Comparison of ENCODE assay signal across 35 cellular contexts in the genomic region with DNA sequence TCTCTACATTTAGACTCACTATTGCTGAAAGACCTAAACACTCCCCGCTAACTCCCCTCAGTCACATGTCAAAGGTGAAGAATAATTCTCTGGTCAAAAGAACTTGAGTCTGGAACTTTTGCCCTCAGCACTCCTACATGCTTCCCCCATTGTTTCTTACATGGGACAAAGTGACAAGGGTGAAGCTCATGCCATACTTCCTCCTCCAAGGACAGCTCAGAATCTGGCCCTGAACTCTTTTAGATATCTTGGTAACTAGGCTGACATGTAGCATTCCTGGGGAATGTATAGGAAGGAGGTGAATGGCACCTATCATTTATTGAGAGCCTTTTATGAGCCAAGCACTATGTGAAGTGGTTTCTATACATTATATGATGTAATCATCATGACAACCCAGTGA.
"Had no signal": no experiment of that assay in that cellular context is flagged by ENCODE, and none has a peak within 500 bp of the region (broad histone marks: within the 10 kb centered on the region; RNA-seq: fewer than 3 reads in every experiment).

No MANE protein-coding gene starts in this region.

- H3K27me3 ChIP-seq: ascending aorta, cardiac muscle cell had no signal

- H3K27ac ChIP-seq: ascending aorta, cardiac muscle cell, VCaP had no signal

- H3K9me3 ChIP-seq: ascending aorta had no signal

- ATAC-seq: activated CD8-positive, alpha-beta T cell treated with anti-CD3 and anti-CD28 coated beads for 36 hours; activated naive CD8-positive, alpha-beta T cell treated with anti-CD3 and anti-CD28 coated beads, Interleukin-2, amount 50 U/mL, for 24 hours had no signal

- H3K9me3 Mint-ChIP-seq: activated T-cell treated with anti-CD3 and anti-CD28 coated beads, Interleukin-2, amount 50 U/mL, for 24 hours; activated T-helper 2 cell treated with anti-CD3 and anti-CD28 coated beads, Interferon-gamma antibody, Interleukin-2, Interleukin-4, amounts not matched to agents 10 μg/mL and 5 μg/mL and 100 μg/mL, durations not matched to agents 14 hours and 24 hours and 36 hours; central memory CD8-positive, alpha-beta T cell had no signal

- H3K4me1 Mint-ChIP-seq: activated B cell treated with CpG ODN at 0.5 μM for 24 hours; activated CD4-positive, alpha-beta T cell treated with anti-CD3 and anti-CD28 coated beads, Interleukin-2, amount 10 ng/mL, durations not matched to agents 24 days and 14 days; activated naive CD4-positive, alpha-beta T cell treated with anti-CD3 and anti-CD28 coated beads, Interleukin-2, amount 10 ng/mL, durations not matched to agents 7 days and 5 days; activated naive CD4-positive, alpha-beta T cell treated with anti-CD3 and anti-CD28 coated beads, Interleukin-2, amount 50 U/mL, for 24 hours; activated naive CD8-positive, alpha-beta T cell treated with anti-CD3 and anti-CD28 coated beads, Interleukin-2, amount 10 ng/mL, durations not matched to agents 7 days and 5 days; activated naive CD8-positive, alpha-beta T cell treated with anti-CD3 and anti-CD28 coated beads, Interleukin-2, amount 50 U/mL, for 24 hours; central memory CD8-positive, alpha-beta T cell had no signal

- H3K4me3 ChIP-seq: ascending aorta, cardiac muscle cell had no signal

- H3K27me3 Mint-ChIP-seq: activated B cell treated with CpG ODN at 0.5 μM for 24 hours, brain had no signal

- H3K36me3 Mint-ChIP-seq: activated naive CD4-positive, alpha-beta T cell treated with anti-CD3 and anti-CD28 coated beads, Interleukin-2, amount 10 ng/mL, durations not matched to agents 7 days and 5 days; activated naive CD4-positive, alpha-beta T cell treated with anti-CD3 and anti-CD28 coated beads, Interleukin-2, amount 50 U/mL, for 24 hours; activated naive CD8-positive, alpha-beta T cell treated with anti-CD3 and anti-CD28 coated beads, Interleukin-2, amount 10 ng/mL, durations not matched to agents 7 days and 5 days had no signal

- DNase-seq: activated B cell treated with CpG ODN at 0.5 μM for 24 hours; activated CD4-positive, alpha-beta memory T cell treated with anti-CD3 and anti-CD28 coated beads for 36 hours; activated CD4-positive, alpha-beta T cell treated with anti-CD3 and anti-CD28 coated beads for 4 hours; activated CD4-positive, alpha-beta T cell treated with anti-CD3 and anti-CD28 coated beads, Interleukin-2, amount 10 ng/mL, durations not matched to agents 24 days and 14 days; activated CD4-positive, alpha-beta T cell treated with anti-CD3 and anti-CD28 coated beads, Interleukin-2, amount 50 U/mL, for 1 hour; activated CD4-positive, alpha-beta T cell treated with anti-CD3 and anti-CD28 coated beads, Interleukin-2, amount 50 U/mL, for 4 hours; activated CD4-positive, CD25-positive, alpha-beta regulatory T cell treated with anti-CD3 and anti-CD28 coated beads, Interleukin-2, amount 50 U/mL, for 72 hours; activated CD8-positive, alpha-beta memory T cell treated with anti-CD3 and anti-CD28 coated beads, Interleukin-2, amount 50 U/mL, for 48 hours; activated CD8-positive, alpha-beta T cell treated with anti-CD3 and anti-CD28 coated beads for 36 hours; activated effector memory CD4-positive, alpha-beta T cell treated with Interleukin-2 at 50 U/mL for 16 hours; activated gamma-delta T cell; activated naive CD4-positive, alpha-beta T cell treated with anti-CD3 and anti-CD28 coated beads, Interleukin-2, amount 10 ng/mL, durations not matched to agents 7 days and 5 days; activated naive CD4-positive, alpha-beta T cell treated with Interleukin-2 at 50 U/mL for 16 hours; activated naive CD8-positive, alpha-beta T cell treated with anti-CD3 and anti-CD28 coated beads, Interleukin-2, amount 10 ng/mL, durations not matched to agents 7 days and 5 days; activated naive CD8-positive, alpha-beta T cell treated with anti-CD3 and anti-CD28 coated beads, Interleukin-2, amount 50 U/mL, for 24 hours; activated T-cell treated with anti-CD3 and anti-CD28 coated beads, Interleukin-2, amount 50 U/mL, for 24 hours; activated T-cell treated with anti-CD3 and anti-CD28 coated beads, Interleukin-2, amount 50 U/mL, for 48 hours; amygdala; anterior cingulate cortex; caudate nucleus; T-helper 1 cell; T-helper 2 cell; T-helper 9 cell had no signal

- FAIRE-seq: bronchial epithelial cell, TTC549 had no signal

- H3K4me1 ChIP-seq: ascending aorta had no signal

- H3K4me3 Mint-ChIP-seq: activated B cell treated with CpG ODN at 0.5 μM for 24 hours; activated CD4-positive, alpha-beta memory T cell treated with anti-CD3 and anti-CD28 coated beads for 36 hours; activated CD4-positive, alpha-beta T cell treated with anti-CD3 and anti-CD28 coated beads, Interleukin-2, amount 10 ng/mL, durations not matched to agents 24 days and 14 days; activated CD8-positive, alpha-beta T cell treated with anti-CD3 and anti-CD28 coated beads for 36 hours; activated naive CD4-positive, alpha-beta T cell treated with anti-CD3 and anti-CD28 coated beads, Interleukin-2, amount 10 ng/mL, durations not matched to agents 7 days and 5 days; activated naive CD4-positive, alpha-beta T cell treated with anti-CD3 and anti-CD28 coated beads, Interleukin-2, amount 50 U/mL, for 24 hours; activated naive CD8-positive, alpha-beta T cell; activated naive CD8-positive, alpha-beta T cell treated with anti-CD3 and anti-CD28 coated beads, Interleukin-2, amount 10 ng/mL, durations not matched to agents 7 days and 5 days; activated naive CD8-positive, alpha-beta T cell treated with anti-CD3 and anti-CD28 coated beads, Interleukin-2, amount 50 U/mL, for 24 hours; activated T-cell treated with anti-CD3 and anti-CD28 coated beads, Interleukin-2, amount 50 U/mL, for 24 hours; brain; central memory CD8-positive, alpha-beta T cell; T-helper 1 cell treated with Interleukin-12 subunit alpha and Interleukin-12 subunit beta and Interleukin-4 antibody, amounts not matched to agents 30 μg/mL and 1 μg/mL, for 36 hours; T-helper 2 cell treated with Interferon-gamma antibody and Interleukin-4, amounts not matched to agents 5 μg/mL and 100 μg/mL, for 36 hours had no signal

- H3K27ac Mint-ChIP-seq: activated B cell treated with CpG ODN at 0.5 μM for 24 hours; activated CD4-positive, alpha-beta memory T cell treated with anti-CD3 and anti-CD28 coated beads for 36 hours; activated CD4-positive, alpha-beta T cell treated with anti-CD3 and anti-CD28 coated beads, Interleukin-2, amount 10 ng/mL, durations not matched to agents 24 days and 14 days; activated CD8-positive, alpha-beta T cell treated with anti-CD3 and anti-CD28 coated beads for 36 hours; activated naive CD4-positive, alpha-beta T cell treated with anti-CD3 and anti-CD28 coated beads, Interleukin-2, amount 10 ng/mL, durations not matched to agents 7 days and 5 days; activated naive CD4-positive, alpha-beta T cell treated with anti-CD3 and anti-CD28 coated beads, Interleukin-2, amount 50 U/mL, for 24 hours; activated naive CD8-positive, alpha-beta T cell; activated naive CD8-positive, alpha-beta T cell treated with anti-CD3 and anti-CD28 coated beads, Interleukin-2, amount 10 ng/mL, durations not matched to agents 7 days and 5 days; activated naive CD8-positive, alpha-beta T cell treated with anti-CD3 and anti-CD28 coated beads, Interleukin-2, amount 50 U/mL, for 24 hours; activated T-cell treated with anti-CD3 and anti-CD28 coated beads, Interleukin-2, amount 50 U/mL, for 24 hours; activated T-helper 2 cell treated with anti-CD3 and anti-CD28 coated beads, Interferon-gamma antibody, Interleukin-2, Interleukin-4, amounts not matched to agents 10 μg/mL and 5 μg/mL and 100 μg/mL, durations not matched to agents 14 hours and 24 hours and 36 hours; T-helper 1 cell treated with Interleukin-12 subunit alpha and Interleukin-12 subunit beta and Interleukin-4 antibody, amounts not matched to agents 30 μg/mL and 1 μg/mL, for 36 hours; T-helper 2 cell treated with Interferon-gamma antibody and Interleukin-4, amounts not matched to agents 5 μg/mL and 100 μg/mL, for 36 hours had no signal
